ENCODE assay signal across 1 cellular context in genomic region chr17:47288531-47289116, GRCh38.
TF ChIP-seq lines count a peak whose summit lies in the region.

No MANE protein-coding gene starts in this region.

TF ChIP-seq in GM12878, 131 proteins besides CTCF, POLR2A, EP300 and RAD21:
- TF ChIP-seq RELA (IDR thresholded peaks at IDR 0.05; ENCODE audit: borderline replicate concordance, partially characterized antibody) (no peak), CUX1 (IDR thresholded peaks at IDR 0.05; ENCODE audit: insufficient replicate concordance, low read depth, low read length) (no peak), HCFC1 (IDR thresholded peaks at IDR 0.05; ENCODE audit: low read length) (no peak), ATF2 (IDR thresholded peaks at IDR 0.05; ENCODE audit: low read length) (no peak), ZNF384 (IDR thresholded peaks at IDR 0.05; ENCODE audit: borderline replicate concordance, low read depth, low read length) (no peak), CEBPB (IDR thresholded peaks at IDR 0.05; ENCODE audit: borderline replicate concordance in 1 of 2, low read depth in 2 of 2, low read length in 2 of 2) (no peak), NR2C1 (IDR thresholded peaks at IDR 0.05) (no peak), ZNF274 (IDR thresholded peaks at IDR 0.05; ENCODE audit: insufficient read depth, insufficient read length) (no peak), E2F8 (IDR thresholded peaks at IDR 0.05; ENCODE audit: low read depth, partially characterized antibody) (no peak), HDAC2 (IDR thresholded peaks at IDR 0.05) (no peak), POLR2AphosphoS5 (IDR thresholded peaks at IDR 0.05; ENCODE audit: low read length) (no peak)
